Comparison of ENCODE assay signal across 19 cellular contexts in the genomic region with DNA sequence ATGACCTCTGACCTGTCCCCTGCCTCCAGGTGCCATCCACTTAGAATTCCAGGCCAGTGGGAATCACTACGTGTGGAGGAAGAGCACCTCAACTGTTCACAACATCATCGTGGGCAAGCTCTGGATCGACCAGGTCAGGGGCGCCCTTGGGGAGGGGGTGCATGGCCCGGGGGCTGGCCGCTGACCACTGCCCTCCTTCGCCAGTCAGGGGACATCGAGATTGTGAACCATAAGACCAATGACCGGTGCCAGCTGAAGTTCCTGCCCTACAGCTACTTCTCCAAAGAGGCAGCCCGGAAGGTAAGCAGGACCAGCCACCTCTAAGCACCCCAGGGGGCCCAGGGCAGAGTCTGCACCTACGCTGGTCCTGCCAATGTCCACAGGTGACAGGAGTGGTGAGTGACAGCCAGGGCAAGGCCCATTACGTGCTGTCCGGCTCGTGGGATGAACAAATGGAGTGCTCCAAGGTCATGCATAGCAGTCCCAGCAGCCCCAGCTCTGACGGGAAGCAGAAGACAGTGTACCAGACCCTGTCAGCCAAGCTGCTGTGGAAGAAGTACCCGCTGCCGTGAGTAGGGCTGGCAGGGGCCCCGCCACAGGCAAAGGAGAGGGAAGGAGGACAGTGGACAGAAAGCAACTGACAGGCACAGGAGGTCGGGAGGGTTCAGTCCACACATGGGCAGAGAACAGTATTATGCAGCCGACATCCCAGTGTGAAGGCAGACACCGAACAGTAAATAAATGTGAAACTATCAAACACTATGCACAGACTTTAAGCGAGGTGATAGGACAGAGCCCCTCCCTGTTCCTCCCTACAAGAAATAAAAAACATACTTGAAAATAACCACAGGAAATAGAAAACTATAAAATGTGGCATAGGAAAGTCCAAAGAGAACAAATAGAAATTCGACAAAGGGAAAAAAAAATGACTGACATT.
DNase-seq lines count a peak whose midpoint lies in the region; ATAC-seq and TF ChIP-seq lines count a peak whose summit lies in the region.
"Had no signal": no experiment of that assay in that cellular context is flagged by ENCODE, and none has a peak within 500 bp of the region (broad histone marks: within the 10 kb centered on the region; RNA-seq: fewer than 3 reads in every experiment).

No MANE protein-coding gene starts in this region.

- H3K9me3 ChIP-seq in NT2/D1 (ENCODE audit: insufficient read depth, low read length): no peaks in the 10 kb centered on the region
- H3K9me3 ChIP-seq in endodermal cell (ENCODE audit: control insufficient read depth, low read length): no peaks in the 10 kb centered on the region
- peaks cover 0 to 7% (median 2%) of the 10 kb centered on the region in 4 donors for H3K9me3 ChIP-seq in stomach
- peaks cover 0 to 5% of the 10 kb centered on the region in 2 donors for H3K9me3 ChIP-seq in breast epithelium
- H3K9me3 ChIP-seq: ovary had no signal

- no peak for ATAC-seq in Right ventricle myocardium inferior
- ATAC-seq in left ventricle myocardium superior: no peak
- ATAC-seq: effector memory CD8-positive, alpha-beta T cell; lower lobe of right lung had no signal

- H3K27me3 Mint-ChIP-seq in endodermal cell (ENCODE audit: insufficient read depth): no peaks in the 10 kb centered on the region
- H3K27me3 Mint-ChIP-seq: effector memory CD8-positive, alpha-beta T cell had no signal

- TF ChIP-seq CTCF in endodermal cell (conservative IDR thresholded peaks at IDR 0.05) (no peak), stomach (IDR thresholded peaks at IDR 0.05) (no peak), breast epithelium (IDR thresholded peaks at IDR 0.05) (no peak)

- peaks cover 4% of the 10 kb centered on the region for H3K9me3 Mint-ChIP-seq in endodermal cell
- H3K9me3 Mint-ChIP-seq: effector memory CD8-positive, alpha-beta T cell; WTC11 had no signal

- H3K36me3 ChIP-seq in NT2/D1 (ENCODE audit: insufficient read depth, insufficient read length, low read length) (peaks cover 21% of the 10 kb centered on the region), endodermal cell (ENCODE audit: control insufficient read depth, insufficient read depth, low read length) (peaks cover 18% of the 10 kb centered on the region), stomach (peaks cover 8 to 69% (median 34%) of the 10 kb centered on the region in 4 donors), breast epithelium (no peaks in the 10 kb centered on the region)
- H3K36me3 ChIP-seq: ovary had no signal

- TF ChIP-seq POLR2A in stomach (IDR thresholded peaks at IDR 0.05): no peak
- no peak for TF ChIP-seq POLR2A in breast epithelium (IDR thresholded peaks at IDR 0.05)

- H3K27me3 ChIP-seq in NT2/D1 (ENCODE audit: insufficient read depth, insufficient read length): no peaks in the 10 kb centered on the region
- H3K27me3 ChIP-seq in endodermal cell (ENCODE audit: control insufficient read depth, insufficient read depth, low read length, poor library complexity, severe bottlenecking): no peaks in the 10 kb centered on the region
- no peaks in the 10 kb centered on the region for H3K27me3 ChIP-seq in stomach
- no peaks in the 10 kb centered on the region for H3K27me3 ChIP-seq in breast epithelium
- H3K27me3 ChIP-seq: ovary had no signal

- H3K4me1 Mint-ChIP-seq in endodermal cell: no peaks in the 10 kb centered on the region

- no peak for TF ChIP-seq EP300 in stomach (IDR thresholded peaks at IDR 0.05)

- peak overlapping the region; percentile 9 for H3K9ac ChIP-seq in NT2/D1 (ENCODE audit: insufficient read length, low read depth)
- no peak overlapping the region for H3K9ac ChIP-seq in endodermal cell (ENCODE audit: extremely low read depth, low read length, poor library complexity, severe bottlenecking)
- H3K9ac ChIP-seq: KMS-11 had no signal

- H3K4me1 ChIP-seq in NT2/D1 (ENCODE audit: insufficient read depth, insufficient read length) (peaks cover 5% of the 10 kb centered on the region), endodermal cell (ENCODE audit: control insufficient read depth, insufficient read depth, low read length) (no peaks in the 10 kb centered on the region), stomach (no peaks in the 10 kb centered on the region), breast epithelium (no peaks in the 10 kb centered on the region)
- H3K4me1 ChIP-seq: lower lobe of right lung had no signal

- intact Hi-C loops in Right ventricle myocardium inferior (cut with DNase I) (no loop called here), left ventricle myocardium superior (cut with micrococcal nuclease) (no loop called here), stomach (cut with DNase I; ENCODE audit: low total_unique reads) (no loop called here), breast epithelium (cut with DNase I; ENCODE audit: low total_unique reads) (loop anchor here (2.0 to 10.0 kb wide), 2 partner anchors 129 to 271 kb away; no protein-coding TSS in a partner anchor)

- WGBS in endodermal cell (ENCODE audit: insufficient coverage in 1 of 2, insufficient read length in 1 of 2), 2 experiments: 90 to 92% methylated on average over 18 to 23 of the region's 23 CpGs
- WGBS in stomach, 5 donors: 80 to 90% (median 86%) methylated on average over 14 to 23 of the region's 23 CpGs

- no peak overlapping the region for H3K4me3 Mint-ChIP-seq in endodermal cell
- H3K4me3 Mint-ChIP-seq: effector memory CD8-positive, alpha-beta T cell; WTC11 had no signal

- DNase-seq in Right ventricle myocardium inferior (ENCODE audit: missing footprints): peak; percentile 40
- DNase-seq in left ventricle myocardium superior: no peak
- no peak for DNase-seq in NT2/D1 (ENCODE audit: low read depth, low spot score)
- DNase-seq in endodermal cell: peak; percentile 33
- peak; percentile 18 for DNase-seq in stomach
- DNase-seq in cerebellar nuclear complex (lab: John Stamatoyannopoulos, UW): no peak
- DNase-seq in DMS 273 (lab: John Stamatoyannopoulos, UW; ENCODE audit: unreplicated experiment): no peak
- no peak for DNase-seq in breast epithelium (ENCODE audit: low spot score in 2 of 2)
- DNase-seq: effector memory CD8-positive, alpha-beta T cell; GDM1; HCEC 1CT; immature natural killer cell; lower lobe of right lung; NCI-H1092 treated with DMSO at 0.1 percent for 48 hours; NCI-H524 treated with DMSO at 0.1 percent for 48 hours; ovary; stimulated activated CD4-positive, alpha-beta T cell treated with anti-CD3 and anti-CD28 coated beads, Interleukin-2, amount 100 ng/mL, for 48 hours had no signal

- H3K4me3 ChIP-seq in NT2/D1 (ENCODE audit: insufficient read length, low read depth) (no peak overlapping the region), endodermal cell (ENCODE audit: low read length) (no peak overlapping the region), stomach (no peak overlapping the region), breast epithelium (no peak overlapping the region)
- H3K4me3 ChIP-seq: lower lobe of right lung, ovary had no signal

- no peak overlapping the region for H3K27ac Mint-ChIP-seq in endodermal cell
- H3K27ac Mint-ChIP-seq: effector memory CD8-positive, alpha-beta T cell had no signal

- peaks cover 38% of the 10 kb centered on the region for H3K36me3 Mint-ChIP-seq in endodermal cell (ENCODE audit: low read depth)

- H3K27ac ChIP-seq in endodermal cell (ENCODE audit: low read depth, low read length): no peak overlapping the region
- no peak overlapping the region for H3K27ac ChIP-seq in stomach
- H3K27ac ChIP-seq in breast epithelium: no peak overlapping the region
- H3K27ac ChIP-seq: KMS-11, lower lobe of right lung, ovary had no signal

Comparison
In these comparisons a context has a peak if more than half of its experiments do, and no peak if none do; other contexts are left out.
1. DNase-seq: peak in Right ventricle myocardium inferior (single experiment), endodermal cell (single experiment) and stomach (single experiment); none in left ventricle myocardium superior (single experiment), NT2/D1 (single experiment), cerebellar nuclear complex (0 of 2), DMS 273 (single experiment) and breast epithelium (0 of 2).